ENCODE assay signal across 8 cellular contexts in genomic region chr2:197705143-197705911, GRCh38. TPM values are rescaled to one million over a fixed set of nuclear protein-coding genes. Genes with fewer than 3 reads are reported as not detected.
DNase-seq lines count a peak whose midpoint lies in the region; ATAC-seq and TF ChIP-seq lines count a peak whose summit lies in the region.

MARS2 (plus strand) TSS chr2:197705369; CDS start chr2:197705406, 37 bp downstream.

- H3K4me1 ChIP-seq in Panc1 (ENCODE audit: control insufficient read depth, insufficient read depth, low read length) (peaks cover 15% of the 10 kb centered on the region), muscle layer of duodenum (ENCODE audit: control insufficient read depth in 1 of 2, insufficient read depth in 2 of 2, low read length in 2 of 2) (peaks cover 13 to 29% of the 10 kb centered on the region in 2 donors)

- peak; percentile 88 for DNase-seq in DMS53 treated with DMSO at 0.1 percent for 48 hours (lab: John Stamatoyannopoulos, UW; ENCODE audit: unreplicated experiment)
- peak; percentile 90 for DNase-seq in KBM-7
- peak; percentile 43 for DNase-seq in Panc1 (ENCODE audit: low read depth, low spot score)
- DNase-seq in activated T-cell treated with anti-CD3 and anti-CD28 coated beads, Interleukin-2, amount 50 U/mL, for 4 hours, result peak; percentile 90
- DNase-seq in stimulated activated CD8-positive, alpha-beta memory T cell treated with anti-CD3 and anti-CD28 coated beads, Interleukin-7, amount 100 ng/mL, for 4 hours (ENCODE audit: low read depth in 2 of 2), result peak; percentile 81 to 93

- BruUV-seq in Panc1 (replicated peaks; lab: Mats Ljungman, UMichigan), result no TSS peak

- POLR2A ChIA-PET in Panc1 (lab: Charles Lee), result interaction anchor here (0.6 kb wide), 1 partner anchor 134 kb away, joined by 4 read pairs; no protein-coding TSS in a partner anchor

- peaks cover 30% of the 10 kb centered on the region for H3K4me1 Mint-ChIP-seq in activated T-cell treated with anti-CD3 and anti-CD28 coated beads, Interleukin-2, amount 50 U/mL, for 4 hours (ENCODE audit: low read depth)

- H3K9me3 ChIP-seq in Panc1 (ENCODE audit: control insufficient read depth, insufficient read depth, low read depth, low read length) (no peaks in the 10 kb centered on the region), muscle layer of duodenum (ENCODE audit: control insufficient read depth in 1 of 2, low read length in 2 of 2) (no peaks in the 10 kb centered on the region)

- TF ChIP-seq CTCF in Panc1 (IDR thresholded peaks at IDR 0.05), result no peak

- H3K27me3 Mint-ChIP-seq in activated T-cell treated with anti-CD3 and anti-CD28 coated beads, Interleukin-2, amount 50 U/mL, for 4 hours (ENCODE audit: low read depth), result peaks cover 3% of the 10 kb centered on the region

- H3K36me3 ChIP-seq in Panc1 (ENCODE audit: control insufficient read depth, insufficient read depth, low read length) (peaks cover 6% of the 10 kb centered on the region), muscle layer of duodenum (ENCODE audit: control insufficient read depth in 1 of 2, insufficient read depth in 2 of 2, low read length in 2 of 2) (peaks cover 0 to 5% of the 10 kb centered on the region in 2 donors)

- intact Hi-C loops in Panc1 (cut with micrococcal nuclease; ENCODE audit: unreplicated experiment), result loop anchor here (5.0 kb wide), 1 partner anchor 203 kb away; the partner anchor contains the start of gene HSPE1

- H3K36me3 Mint-ChIP-seq in activated T-cell treated with anti-CD3 and anti-CD28 coated beads, Interleukin-2, amount 50 U/mL, for 4 hours (ENCODE audit: insufficient read depth), result peaks cover 22% of the 10 kb centered on the region

- peak within 1 kb of the TSS; percentile 95 for H3K4me3 Mint-ChIP-seq in activated T-cell treated with anti-CD3 and anti-CD28 coated beads, Interleukin-2, amount 50 U/mL, for 4 hours

- peak within 1 kb of the TSS; percentile 76 to 94 for H3K4me3 ChIP-seq in Panc1 (ENCODE audit: low read depth in 2 of 2, low read length in 2 of 2)
- H3K4me3 ChIP-seq in muscle layer of duodenum (ENCODE audit: low read depth in 1 of 2, low read length in 2 of 2), result peak within 1 kb of the TSS; percentile 93 to 98

- peak within 1 kb of the TSS; percentile 99 for H3K27ac ChIP-seq in Panc1 (ENCODE audit: low read length)
- H3K27ac ChIP-seq in muscle layer of duodenum (ENCODE audit: low read length), result peak within 1 kb of the TSS; percentile 95

- in situ Hi-C loops in KBM-7 (cut with MboI; ENCODE audit: low pct_unique_long_range_greater_than_20kb, low sequenced_read_pairs), result no loop called here
- in situ Hi-C loops in Panc1 (cut with HindIII; ENCODE audit: low pct_unique_long_range_greater_than_20kb, low sequenced_read_pairs), result no loop called here

- H3K27me3 ChIP-seq in Panc1 (ENCODE audit: control insufficient read depth, insufficient read depth, low read length), result no peaks in the 10 kb centered on the region
- no peaks in the 10 kb centered on the region for H3K27me3 ChIP-seq in muscle layer of duodenum (ENCODE audit: low read depth, low read length)

- CTCF ChIA-PET in Panc1 (lab: Charles Lee), result interaction anchor here (0.6 to 1.1 kb wide), 2 partner anchors 42 to 205 kb away, joined by 3 to 5 read pairs; partner anchors contain the start of genes HSPD1 and HSPE1

- no peaks in the 10 kb centered on the region for H3K9me3 Mint-ChIP-seq in activated T-cell treated with anti-CD3 and anti-CD28 coated beads, Interleukin-2, amount 50 U/mL, for 4 hours

- ATAC-seq in GM21723 (IDR thresholded peaks at IDR 0.05; ENCODE audit: unreplicated experiment) (peak; percentile 83), Panc1 (peak; percentile 92), esophagus mucosa (peak; percentile 97)
- peak; percentile 87 to 92 for ATAC-seq in activated T-cell treated with anti-CD3 and anti-CD28 coated beads, Interleukin-2, amount 50 U/mL, for 4 hours

RNA-seq across cellular contexts. Expression of gene MARS2, which starts in this region (rescaled TPM):
- total RNA-seq in Panc1 (2021; ENCODE audit: unreplicated experiment) (8.7 TPM), esophagus mucosa (5.7 TPM)
- polyA plus RNA-seq in Panc1 (2012; ENCODE audit: insufficient read length), result 5.4 TPM
- total RNA-seq in activated T-cell treated with anti-CD3 and anti-CD28 coated beads, Interleukin-2, amount 50 U/mL, for 4 hours, result 10 to 100 TPM; 32.4 to 36.9 (median 34.7) TPM

Comparison
In these comparisons a context has a peak if more than half of its experiments do, and no peak if none do; other contexts are left out.
1. Peak in every context shown above with its lines: DNase-seq, ATAC-seq, H3K4me3 ChIP-seq and H3K27ac ChIP-seq.